ENCODE assay signal across 24 cellular contexts in genomic region chr4:25921922-25922321, GRCh38. TPM values are rescaled to one million over a fixed set of nuclear protein-coding genes. Genes with fewer than 3 reads are reported as not detected.
DNase-seq lines count a peak whose midpoint lies in the region; ATAC-seq and TF ChIP-seq lines count a peak whose summit lies in the region.
"Had no signal": no experiment of that assay in that cellular context is flagged by ENCODE, and none has a peak within 500 bp of the region (broad histone marks: within the 10 kb centered on the region; RNA-seq: fewer than 3 reads in every experiment).

No MANE protein-coding gene starts in this region.

- no peaks in the 10 kb centered on the region for H3K9me3 Mint-ChIP-seq in activated CD8-positive, alpha-beta T cell treated with anti-CD3 and anti-CD28 coated beads for 36 hours
- H3K9me3 Mint-ChIP-seq in activated T-helper 2 cell treated with anti-CD3 and anti-CD28 coated beads, Interferon-gamma antibody, Interleukin-2, Interleukin-4, amounts not matched to agents 10 μg/mL and 5 μg/mL and 100 μg/mL, durations not matched to agents 14 hours and 24 hours and 36 hours: no peaks in the 10 kb centered on the region
- H3K9me3 Mint-ChIP-seq: CD4-positive, alpha-beta T cell; CD8-positive, alpha-beta memory T cell had no signal

- no peak for TF ChIP-seq POLR2A in gastrocnemius medialis (IDR thresholded peaks at IDR 0.05)

- DNase-seq in Right ventricle myocardium superior (no peak), Right ventricle myocardium inferior (ENCODE audit: missing footprints) (no peak), left ventricle myocardium superior (no peak), left cardiac atrium (no peak), gastrocnemius medialis (no peak)
- DNase-seq in activated CD8-positive, alpha-beta T cell treated with anti-CD3 and anti-CD28 coated beads for 36 hours: no peak
- DNase-seq in activated T-helper 2 cell treated with anti-CD3 and anti-CD28 coated beads, Interferon-gamma antibody, Interleukin-2, Interleukin-4, amounts not matched to agents 10 μg/mL and 5 μg/mL and 100 μg/mL, durations not matched to agents 14 hours and 24 hours and 36 hours (ENCODE audit: low spot score): no peak
- DNase-seq: 8988T; ACHN; AML-193; BE2C; Calu3; CD4-positive, alpha-beta T cell; CD8-positive, alpha-beta memory T cell; DMS79; EL; GDM1; GM23248; H7; HCEC 1CT had no signal

- H3K4me3 Mint-ChIP-seq in activated CD8-positive, alpha-beta T cell treated with anti-CD3 and anti-CD28 coated beads for 36 hours: no peak overlapping the region
- no peak overlapping the region for H3K4me3 Mint-ChIP-seq in activated T-helper 2 cell treated with anti-CD3 and anti-CD28 coated beads, Interferon-gamma antibody, Interleukin-2, Interleukin-4, amounts not matched to agents 10 μg/mL and 5 μg/mL and 100 μg/mL, durations not matched to agents 14 hours and 24 hours and 36 hours (ENCODE audit: low read depth)
- H3K4me3 Mint-ChIP-seq: CD14-positive monocyte; CD4-positive, alpha-beta T cell; CD8-positive, alpha-beta memory T cell had no signal

- ATAC-seq in Right ventricle myocardium superior (ENCODE audit: poor library complexity): peak; percentile 54
- no peak for ATAC-seq in Right ventricle myocardium inferior
- peak; percentile 62 for ATAC-seq in left ventricle myocardium superior
- no peak for ATAC-seq in left cardiac atrium
- no peak for ATAC-seq in gastrocnemius medialis
- ATAC-seq in activated CD8-positive, alpha-beta T cell treated with anti-CD3 and anti-CD28 coated beads for 36 hours: no peak
- ATAC-seq: A549, GM12878 had no signal

- H3K27me3 Mint-ChIP-seq in activated CD8-positive, alpha-beta T cell treated with anti-CD3 and anti-CD28 coated beads for 36 hours: no peaks in the 10 kb centered on the region
- H3K27me3 Mint-ChIP-seq in activated T-helper 2 cell treated with anti-CD3 and anti-CD28 coated beads, Interferon-gamma antibody, Interleukin-2, Interleukin-4, amounts not matched to agents 10 μg/mL and 5 μg/mL and 100 μg/mL, durations not matched to agents 14 hours and 24 hours and 36 hours (ENCODE audit: low read depth): no peaks in the 10 kb centered on the region
- H3K27me3 Mint-ChIP-seq: CD4-positive, alpha-beta T cell had no signal

- no peaks in the 10 kb centered on the region for H3K9me3 ChIP-seq in gastrocnemius medialis
- H3K9me3 ChIP-seq: A549; BE2C; BLaER1 treated with 17β-estradiol and CSF1 and Interleukin-3, amounts not matched to agents 10 nM and 100 nM had no signal

- TF ChIP-seq CTCF in gastrocnemius medialis (IDR thresholded peaks at IDR 0.05 in 4 of 5, conservative IDR thresholded peaks at IDR 0.05 in 1 of 5): no peak
- no peak for TF ChIP-seq CTCF in activated CD8-positive, alpha-beta T cell treated with anti-CD3 and anti-CD28 coated beads for 36 hours (IDR thresholded peaks at IDR 0.05)

- no peak overlapping the region for H3K27ac Mint-ChIP-seq in activated CD8-positive, alpha-beta T cell treated with anti-CD3 and anti-CD28 coated beads for 36 hours
- no peak overlapping the region for H3K27ac Mint-ChIP-seq in activated T-helper 2 cell treated with anti-CD3 and anti-CD28 coated beads, Interferon-gamma antibody, Interleukin-2, Interleukin-4, amounts not matched to agents 10 μg/mL and 5 μg/mL and 100 μg/mL, durations not matched to agents 14 hours and 24 hours and 36 hours
- H3K27ac Mint-ChIP-seq: CD4-positive, alpha-beta T cell had no signal

- no peak overlapping the region for H3K4me3 ChIP-seq in gastrocnemius medialis
- H3K4me3 ChIP-seq: A549; BLaER1 treated with 17β-estradiol and CSF1 and Interleukin-3, amounts not matched to agents 10 nM and 100 nM; GM12878; GM23248 had no signal

- H3K36me3 Mint-ChIP-seq in activated CD8-positive, alpha-beta T cell treated with anti-CD3 and anti-CD28 coated beads for 36 hours (ENCODE audit: low read depth): peaks cover 10% of the 10 kb centered on the region
- H3K36me3 Mint-ChIP-seq in activated T-helper 2 cell treated with anti-CD3 and anti-CD28 coated beads, Interferon-gamma antibody, Interleukin-2, Interleukin-4, amounts not matched to agents 10 μg/mL and 5 μg/mL and 100 μg/mL, durations not matched to agents 14 hours and 24 hours and 36 hours (ENCODE audit: low read depth): peaks cover 8% of the 10 kb centered on the region

- H3K36me3 ChIP-seq in gastrocnemius medialis: no peaks in the 10 kb centered on the region

- peaks cover 7% of the 10 kb centered on the region for H3K4me1 Mint-ChIP-seq in activated CD8-positive, alpha-beta T cell treated with anti-CD3 and anti-CD28 coated beads for 36 hours (ENCODE audit: low read depth)
- peaks cover 12% of the 10 kb centered on the region for H3K4me1 Mint-ChIP-seq in activated T-helper 2 cell treated with anti-CD3 and anti-CD28 coated beads, Interferon-gamma antibody, Interleukin-2, Interleukin-4, amounts not matched to agents 10 μg/mL and 5 μg/mL and 100 μg/mL, durations not matched to agents 14 hours and 24 hours and 36 hours (ENCODE audit: low read depth)

- peaks cover 38 to 47% of the 10 kb centered on the region in 2 donors for H3K4me1 ChIP-seq in gastrocnemius medialis
- H3K4me1 ChIP-seq: BE2C had no signal

- CTCF ChIA-PET in activated CD8-positive, alpha-beta T cell treated with anti-CD3 and anti-CD28 coated beads for 36 hours (lab: Charles Lee): interaction anchor here (1.1 kb wide), 1 partner anchor 7 kb away, joined by 3 read pairs; no protein-coding TSS in a partner anchor

- in situ Hi-C loops in gastrocnemius medialis (cut with MboI; ENCODE audit: low sequenced_read_pairs in 4 of 4): loop anchor here in 3 of 4 donors (25.0 kb wide), 3 partner anchors 490 to 1335 kb away; partner anchors contain the start of genes STIM2 (in 3 of the 3) and DHX15 (in 1 of the 3)

- peak overlapping the region; percentile 16 to 64 (median 40) for H3K27ac ChIP-seq in gastrocnemius medialis
- H3K27ac ChIP-seq: A549; BLaER1 treated with 17β-estradiol and CSF1 and Interleukin-3, amounts not matched to agents 10 nM and 100 nM; GM23248 had no signal

- no peaks in the 10 kb centered on the region for H3K27me3 ChIP-seq in gastrocnemius medialis
- H3K27me3 ChIP-seq: BE2C; BLaER1 treated with 17β-estradiol and CSF1 and Interleukin-3, amounts not matched to agents 10 nM and 100 nM had no signal

- POLR2A ChIA-PET in activated CD8-positive, alpha-beta T cell treated with anti-CD3 and anti-CD28 coated beads for 36 hours (lab: Charles Lee): interaction anchor here (0.5 kb wide), 1 partner anchor 271 kb away, joined by 3 read pairs; no protein-coding TSS in a partner anchor

- intact Hi-C loops in Right ventricle myocardium superior (cut with DNase I): loop anchor here (10.0 kb wide), 1 partner anchor 63 kb away; no protein-coding TSS in a partner anchor
- intact Hi-C loops in Right ventricle myocardium inferior (cut with DNase I): loop anchor here (10.0 kb wide), 1 partner anchor 493 kb away; no protein-coding TSS in a partner anchor
- intact Hi-C loops in left ventricle myocardium superior (cut with micrococcal nuclease): no loop called here
- intact Hi-C loops in left cardiac atrium (cut with DNase I): loop anchor here in 1 of 2 donors (10.0 kb wide), 1 partner anchor 403 kb away; the partner anchor contains the start of gene RBPJ
- intact Hi-C loops in gastrocnemius medialis (cut with DNase I; ENCODE audit: low total_unique reads): loop anchor here (10.0 kb wide), 1 partner anchor 163 kb away; no protein-coding TSS in a partner anchor
- intact Hi-C loops in activated CD8-positive, alpha-beta T cell treated with anti-CD3 and anti-CD28 coated beads for 36 hours (cut with micrococcal nuclease): no loop called here
- intact Hi-C loops in activated T-helper 2 cell treated with anti-CD3 and anti-CD28 coated beads, Interferon-gamma antibody, Interleukin-2, Interleukin-4, amounts not matched to agents 10 μg/mL and 5 μg/mL and 100 μg/mL, durations not matched to agents 14 hours and 24 hours and 36 hours (cut with micrococcal nuclease): no loop called here

RNA-seq across cellular contexts. Expression of gene SMIM20, which starts 7.9 kb away (rescaled TPM):
- total RNA-seq in Right ventricle myocardium superior (40.1 TPM), Right ventricle myocardium inferior (41.5 TPM), left ventricle myocardium superior (38.2 TPM), left cardiac atrium (10 to 100 TPM; 26.6 to 34.2 TPM), gastrocnemius medialis (10 to 100 TPM; 36.4 to 59.4 (median 48.3) TPM)
- 10 to 100 TPM; 21.3 to 26.9 TPM for total RNA-seq in activated CD8-positive, alpha-beta T cell treated with anti-CD3 and anti-CD28 coated beads for 36 hours
- 17.0 and 18.7 TPM in 2 replicates for total RNA-seq in activated T-helper 2 cell treated with anti-CD3 and anti-CD28 coated beads, Interferon-gamma antibody, Interleukin-2, Interleukin-4, amounts not matched to agents 10 μg/mL and 5 μg/mL and 100 μg/mL, durations not matched to agents 14 hours and 24 hours and 36 hours

RNA-seq across cellular contexts. Expression of gene SEL1L3, which starts 59.1 kb away (rescaled TPM):
- total RNA-seq in Right ventricle myocardium superior: 3.2 TPM
- 3.9 TPM for total RNA-seq in Right ventricle myocardium inferior
- total RNA-seq in left ventricle myocardium superior: 2.8 TPM
- total RNA-seq in left cardiac atrium: 1 to 10 TPM; 5.6 to 6.6 TPM
- total RNA-seq in gastrocnemius medialis: 1 to 10 TPM in 3 of 4 donors, under 1 TPM in 1; 0.73 to 4.1 (median 2.2) TPM
- 10 to 100 TPM; 34.8 to 36.9 TPM for total RNA-seq in activated CD8-positive, alpha-beta T cell treated with anti-CD3 and anti-CD28 coated beads for 36 hours
- 44.0 and 49.2 TPM in 2 replicates for total RNA-seq in activated T-helper 2 cell treated with anti-CD3 and anti-CD28 coated beads, Interferon-gamma antibody, Interleukin-2, Interleukin-4, amounts not matched to agents 10 μg/mL and 5 μg/mL and 100 μg/mL, durations not matched to agents 14 hours and 24 hours and 36 hours

Comparison
In these comparisons a context has a peak if more than half of its experiments do, and no peak if none do; other contexts are left out.
1. ATAC-seq: peak in Right ventricle myocardium superior (single experiment) and left ventricle myocardium superior (single experiment); none in Right ventricle myocardium inferior (single experiment), left cardiac atrium (0 of 2), gastrocnemius medialis (0 of 2) and activated CD8-positive, alpha-beta T cell treated with anti-CD3 and anti-CD28 coated beads for 36 hours (single experiment).
2. intact Hi-C loops: an anchor here in Right ventricle myocardium superior (10.0 kb wide), Right ventricle myocardium inferior (10.0 kb wide) and gastrocnemius medialis (10.0 kb wide); none called in left ventricle myocardium superior, activated CD8-positive, alpha-beta T cell treated with anti-CD3 and anti-CD28 coated beads for 36 hours and activated T-helper 2 cell treated with anti-CD3 and anti-CD28 coated beads, Interferon-gamma antibody, Interleukin-2, Interleukin-4, amounts not matched to agents 10 μg/mL and 5 μg/mL and 100 μg/mL, durations not matched to agents 14 hours and 24 hours and 36 hours.